31 cellular contexts compared by ENCODE assay signal in genomic region chr2:218172808-218173207, GRCh38. TPM values are rescaled to one million over a fixed set of nuclear protein-coding genes. Genes with fewer than 3 reads are reported as not detected.
"Had no signal": no experiment of that assay in that cellular context is flagged by ENCODE, and none has a peak within 500 bp of the region (broad histone marks: within the 10 kb centered on the region; RNA-seq: fewer than 3 reads in every experiment).

No MANE protein-coding gene starts in this region.

- DNase-seq: activated B cell treated with CpG ODN at 0.5 μM for 24 hours; activated CD4-positive, alpha-beta memory T cell treated with anti-CD3 and anti-CD28 coated beads for 36 hours; activated CD4-positive, alpha-beta T cell treated with anti-CD3 and anti-CD28 coated beads for 48 hours; activated CD8-positive, alpha-beta memory T cell treated with anti-CD3 and anti-CD28 coated beads, Interleukin-2, amount 10 ng/mL, durations not matched to agents 7 days and 5 days; activated CD8-positive, alpha-beta memory T cell treated with anti-CD3 and anti-CD28 coated beads, Interleukin-2, amount 50 U/mL, for 4 hours; activated CD8-positive, alpha-beta T cell treated with anti-CD3 and anti-CD28 coated beads, Interleukin-2, amount 10 ng/mL, durations not matched to agents 7 days and 5 days; activated effector memory CD4-positive, alpha-beta T cell treated with anti-CD3 and anti-CD28 coated beads, Interleukin-2, amount 50 U/mL, for 16 hours; activated naive CD4-positive, alpha-beta T cell treated with anti-CD3 and anti-CD28 coated beads, Interleukin-2, amount 10 ng/mL, durations not matched to agents 7 days and 5 days; activated naive CD8-positive, alpha-beta T cell treated with anti-CD3 and anti-CD28 coated beads, Interleukin-2, amount 10 ng/mL, durations not matched to agents 7 days and 5 days; activated T-cell treated with anti-CD3 and anti-CD28 coated beads, Interleukin-2, amount 50 U/mL, for 1 hour; activated T-cell treated with anti-CD3 and anti-CD28 coated beads, Interleukin-2, amount 50 U/mL, for 48 hours; central memory CD4-positive, alpha-beta T cell; cerebellar nuclear complex; colonic mucosa; dorsolateral prefrontal cortex; effector memory CD4-positive, alpha-beta T cell; endodermal cell; foreskin fibroblast; gastrocnemius medialis; glutamatergic neuron; heart left ventricle; T-helper 1 cell; T-helper 17 cell; T1000; WERI-Rb-1 had no signal

- H3K36me3 ChIP-seq: ascending aorta, breast epithelium, cardiac muscle cell, colonic mucosa, gastrocnemius medialis, heart left ventricle, WERI-Rb-1 had no signal

- H3K9me3 ChIP-seq: ascending aorta, breast epithelium, colonic mucosa, gastrocnemius medialis, heart left ventricle had no signal

- H3K4me1 ChIP-seq: ascending aorta, breast epithelium, colonic mucosa, gastrocnemius medialis, heart left ventricle had no signal

- H3K27me3 ChIP-seq: ascending aorta, breast epithelium, colonic mucosa had no signal

- ATAC-seq: activated CD4-positive, CD25-positive, alpha-beta regulatory T cell treated with anti-CD3 and anti-CD28 coated beads, Interleukin-2, amount 50 U/mL, for 24 hours; activated CD8-positive, alpha-beta memory T cell treated with anti-CD3 and anti-CD28 coated beads, Interleukin-2, amount 10 ng/mL, durations not matched to agents 7 days and 5 days; activated CD8-positive, alpha-beta T cell treated with anti-CD3 and anti-CD28 coated beads, Interleukin-2, amount 10 ng/mL, durations not matched to agents 7 days and 5 days; activated naive CD4-positive, alpha-beta T cell treated with anti-CD3 and anti-CD28 coated beads, Interleukin-2, amount 50 U/mL, for 72 hours; esophagus mucosa; gastrocnemius medialis; heart left ventricle; T-helper 17 cell had no signal

- H3K4me3 ChIP-seq: ascending aorta, breast epithelium, cardiac muscle cell, colonic mucosa, dorsolateral prefrontal cortex, gastrocnemius medialis, heart left ventricle had no signal

- H3K27ac ChIP-seq: ascending aorta, breast epithelium, cardiac muscle cell, colonic mucosa, dorsolateral prefrontal cortex, gastrocnemius medialis, heart left ventricle, WERI-Rb-1 had no signal

RNA-seq across cellular contexts. Expression of gene CXCR1, which starts 6.0 kb away (rescaled TPM):
- polyA plus RNA-seq: cardiac muscle cell had no signal
